In the genomic region with DNA sequence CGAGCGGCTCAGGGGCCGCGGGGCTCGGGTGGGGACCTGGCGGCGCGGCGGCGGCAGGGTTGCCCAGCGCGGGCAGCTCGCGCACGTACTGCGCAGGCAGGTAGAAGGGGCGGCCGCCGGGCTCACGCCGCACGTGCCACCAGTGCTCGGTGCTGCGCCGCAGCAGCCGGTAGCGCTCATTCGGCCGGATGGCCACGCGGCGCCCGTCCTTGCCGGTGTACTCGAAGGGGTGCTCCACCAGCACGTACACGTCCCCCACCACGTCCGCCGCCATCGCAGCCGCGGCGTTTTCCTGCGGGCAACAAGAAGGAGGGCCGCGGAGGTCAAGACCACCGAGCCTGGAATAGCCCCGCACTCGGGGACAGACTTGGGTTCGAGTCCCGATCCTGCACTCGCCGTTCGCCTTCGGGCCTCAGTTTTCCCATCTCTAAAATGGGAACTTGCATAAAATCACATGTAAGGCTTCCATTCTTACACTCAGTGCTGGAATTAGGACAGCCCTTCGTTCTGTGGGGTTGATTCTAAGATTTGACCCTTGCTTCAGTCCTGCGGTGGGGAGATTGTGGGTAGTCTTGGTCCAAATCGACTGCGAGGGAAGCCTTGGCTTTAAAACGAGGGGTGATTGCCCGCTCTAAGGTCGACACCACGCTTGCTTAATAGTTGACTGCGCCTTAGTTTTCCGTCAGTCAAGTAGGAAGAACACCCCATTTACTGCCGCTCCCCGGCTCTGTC, we compare ENCODE assay signal across 2 cellular contexts.
TF ChIP-seq lines count a peak whose summit lies in the region.

No MANE protein-coding gene starts in this region.

TF ChIP-seq in GM23338, 12 proteins besides CTCF, POLR2A, EP300 and RAD21 (continued from another document):
- TF ChIP-seq, protein P1, sequence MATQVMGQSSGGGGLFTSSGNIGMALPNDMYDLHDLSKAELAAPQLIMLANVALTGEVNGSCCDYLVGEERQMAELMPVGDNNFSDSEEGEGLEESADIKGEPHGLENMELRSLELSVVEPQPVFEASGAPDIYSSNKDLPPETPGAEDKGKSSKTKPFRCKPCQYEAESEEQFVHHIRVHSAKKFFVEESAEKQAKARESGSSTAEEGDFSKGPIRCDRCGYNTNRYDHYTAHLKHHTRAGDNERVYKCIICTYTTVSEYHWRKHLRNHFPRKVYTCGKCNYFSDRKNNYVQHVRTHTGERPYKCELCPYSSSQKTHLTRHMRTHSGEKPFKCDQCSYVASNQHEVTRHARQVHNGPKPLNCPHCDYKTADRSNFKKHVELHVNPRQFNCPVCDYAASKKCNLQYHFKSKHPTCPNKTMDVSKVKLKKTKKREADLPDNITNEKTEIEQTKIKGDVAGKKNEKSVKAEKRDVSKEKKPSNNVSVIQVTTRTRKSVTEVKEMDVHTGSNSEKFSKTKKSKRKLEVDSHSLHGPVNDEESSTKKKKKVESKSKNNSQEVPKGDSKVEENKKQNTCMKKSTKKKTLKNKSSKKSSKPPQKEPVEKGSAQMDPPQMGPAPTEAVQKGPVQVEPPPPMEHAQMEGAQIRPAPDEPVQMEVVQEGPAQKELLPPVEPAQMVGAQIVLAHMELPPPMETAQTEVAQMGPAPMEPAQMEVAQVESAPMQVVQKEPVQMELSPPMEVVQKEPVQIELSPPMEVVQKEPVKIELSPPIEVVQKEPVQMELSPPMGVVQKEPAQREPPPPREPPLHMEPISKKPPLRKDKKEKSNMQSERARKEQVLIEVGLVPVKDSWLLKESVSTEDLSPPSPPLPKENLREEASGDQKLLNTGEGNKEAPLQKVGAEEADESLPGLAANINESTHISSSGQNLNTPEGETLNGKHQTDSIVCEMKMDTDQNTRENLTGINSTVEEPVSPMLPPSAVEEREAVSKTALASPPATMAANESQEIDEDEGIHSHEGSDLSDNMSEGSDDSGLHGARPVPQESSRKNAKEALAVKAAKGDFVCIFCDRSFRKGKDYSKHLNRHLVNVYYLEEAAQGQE (IDR thresholded peaks at IDR 0.05; ENCODE audit: unreplicated experiment): no peak
- no peak for TF ChIP-seq EZH2 (IDR thresholded peaks at IDR 0.05; ENCODE audit: low read depth, unreplicated experiment)
- no peak for TF ChIP-seq JUNB (IDR thresholded peaks at IDR 0.05; ENCODE audit: unreplicated experiment)
- no peak for TF ChIP-seq STAT1 (IDR thresholded peaks at IDR 0.05; ENCODE audit: unreplicated experiment)
- no peak for TF ChIP-seq CREB1 (CRISPR knock-in tag; IDR thresholded peaks at IDR 0.05; ENCODE audit: low read depth)
- no peak for TF ChIP-seq ZNF331 (CRISPR knock-in tag; IDR thresholded peaks at IDR 0.05; ENCODE audit: low read depth)

TF ChIP-seq in WTC11, 78 proteins besides CTCF, POLR2A, EP300 and RAD21 (continued from another document):
- TF ChIP-seq, protein P2, sequence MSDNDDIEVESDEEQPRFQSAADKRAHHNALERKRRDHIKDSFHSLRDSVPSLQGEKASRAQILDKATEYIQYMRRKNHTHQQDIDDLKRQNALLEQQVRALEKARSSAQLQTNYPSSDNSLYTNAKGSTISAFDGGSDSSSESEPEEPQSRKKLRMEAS (CRISPR knock-in tag; IDR thresholded peaks at IDR 0.05): peak; percentile 48; the same call in 1 of the 2 replicates
- TF ChIP-seq ATF1 (CRISPR knock-in tag; IDR thresholded peaks at IDR 0.05): no peak
- TF ChIP-seq NFE2L1 (CRISPR knock-in tag; IDR thresholded peaks at IDR 0.05): peak; percentile 72
- peak; percentile 94 for TF ChIP-seq GTF2I (CRISPR knock-in tag; conservative IDR thresholded peaks at IDR 0.05)
- TF ChIP-seq NFYB (CRISPR knock-in tag; conservative IDR thresholded peaks at IDR 0.05; ENCODE audit: low read depth): peak; percentile 26; the same call in 1 of the 2 replicates
- TF ChIP-seq ESRRA (CRISPR knock-in tag; IDR thresholded peaks at IDR 0.05; ENCODE audit: borderline replicate concordance): peak; percentile 65; the same call in 1 of the 2 replicates
- peak; percentile 62; the same call in 1 of the 2 replicates for TF ChIP-seq FOXP1 (CRISPR knock-in tag; IDR thresholded peaks at IDR 0.05; ENCODE audit: borderline replicate concordance)
- TF ChIP-seq, protein P3, sequence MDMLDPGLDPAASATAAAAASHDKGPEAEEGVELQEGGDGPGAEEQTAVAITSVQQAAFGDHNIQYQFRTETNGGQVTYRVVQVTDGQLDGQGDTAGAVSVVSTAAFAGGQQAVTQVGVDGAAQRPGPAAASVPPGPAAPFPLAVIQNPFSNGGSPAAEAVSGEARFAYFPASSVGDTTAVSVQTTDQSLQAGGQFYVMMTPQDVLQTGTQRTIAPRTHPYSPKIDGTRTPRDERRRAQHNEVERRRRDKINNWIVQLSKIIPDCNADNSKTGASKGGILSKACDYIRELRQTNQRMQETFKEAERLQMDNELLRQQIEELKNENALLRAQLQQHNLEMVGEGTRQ (CRISPR knock-in tag; IDR thresholded peaks at IDR 0.05): peak; percentile 20; the same call in 1 of the 2 replicates
- no peak; the same call in 1 of the 2 replicates for TF ChIP-seq SP1 (CRISPR knock-in tag; conservative IDR thresholded peaks at IDR 0.05)
- TF ChIP-seq, protein P4, sequence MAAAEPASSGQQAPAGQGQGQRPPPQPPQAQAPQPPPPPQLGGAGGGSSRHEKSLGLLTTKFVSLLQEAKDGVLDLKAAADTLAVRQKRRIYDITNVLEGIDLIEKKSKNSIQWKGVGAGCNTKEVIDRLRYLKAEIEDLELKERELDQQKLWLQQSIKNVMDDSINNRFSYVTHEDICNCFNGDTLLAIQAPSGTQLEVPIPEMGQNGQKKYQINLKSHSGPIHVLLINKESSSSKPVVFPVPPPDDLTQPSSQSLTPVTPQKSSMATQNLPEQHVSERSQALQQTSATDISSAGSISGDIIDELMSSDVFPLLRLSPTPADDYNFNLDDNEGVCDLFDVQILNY (CRISPR knock-in tag; IDR thresholded peaks at IDR 0.05): 0 out of 2 replicates have a peak, but pooled peaks have one; percentile 29
- TF ChIP-seq, protein P5, sequence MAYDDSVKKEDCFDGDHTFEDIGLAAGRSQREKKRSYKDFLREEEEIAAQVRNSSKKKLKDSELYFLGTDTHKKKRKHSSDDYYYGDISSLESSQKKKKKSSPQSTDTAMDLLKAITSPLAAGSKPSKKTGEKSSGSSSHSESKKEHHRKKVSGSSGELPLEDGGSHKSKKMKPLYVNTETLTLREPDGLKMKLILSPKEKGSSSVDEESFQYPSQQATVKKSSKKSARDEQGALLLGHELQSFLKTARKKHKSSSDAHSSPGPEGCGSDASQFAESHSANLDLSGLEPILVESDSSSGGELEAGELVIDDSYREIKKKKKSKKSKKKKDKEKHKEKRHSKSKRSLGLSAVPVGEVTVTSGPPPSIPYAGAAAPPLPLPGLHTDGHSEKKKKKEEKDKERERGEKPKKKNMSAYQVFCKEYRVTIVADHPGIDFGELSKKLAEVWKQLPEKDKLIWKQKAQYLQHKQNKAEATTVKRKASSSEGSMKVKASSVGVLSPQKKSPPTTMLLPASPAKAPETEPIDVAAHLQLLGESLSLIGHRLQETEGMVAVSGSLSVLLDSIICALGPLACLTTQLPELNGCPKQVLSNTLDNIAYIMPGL (CRISPR knock-in tag; IDR thresholded peaks at IDR 0.05): 0 out of 2 replicates have a peak, but pooled peaks have one; percentile 21
- TF ChIP-seq, protein P6, sequence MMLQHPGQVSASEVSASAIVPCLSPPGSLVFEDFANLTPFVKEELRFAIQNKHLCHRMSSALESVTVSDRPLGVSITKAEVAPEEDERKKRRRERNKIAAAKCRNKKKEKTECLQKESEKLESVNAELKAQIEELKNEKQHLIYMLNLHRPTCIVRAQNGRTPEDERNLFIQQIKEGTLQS (CRISPR knock-in tag; conservative IDR thresholded peaks at IDR 0.05): no peak
TF ChIP-seq in WTC11: peak in this region for 14.
